In the genomic region with DNA sequence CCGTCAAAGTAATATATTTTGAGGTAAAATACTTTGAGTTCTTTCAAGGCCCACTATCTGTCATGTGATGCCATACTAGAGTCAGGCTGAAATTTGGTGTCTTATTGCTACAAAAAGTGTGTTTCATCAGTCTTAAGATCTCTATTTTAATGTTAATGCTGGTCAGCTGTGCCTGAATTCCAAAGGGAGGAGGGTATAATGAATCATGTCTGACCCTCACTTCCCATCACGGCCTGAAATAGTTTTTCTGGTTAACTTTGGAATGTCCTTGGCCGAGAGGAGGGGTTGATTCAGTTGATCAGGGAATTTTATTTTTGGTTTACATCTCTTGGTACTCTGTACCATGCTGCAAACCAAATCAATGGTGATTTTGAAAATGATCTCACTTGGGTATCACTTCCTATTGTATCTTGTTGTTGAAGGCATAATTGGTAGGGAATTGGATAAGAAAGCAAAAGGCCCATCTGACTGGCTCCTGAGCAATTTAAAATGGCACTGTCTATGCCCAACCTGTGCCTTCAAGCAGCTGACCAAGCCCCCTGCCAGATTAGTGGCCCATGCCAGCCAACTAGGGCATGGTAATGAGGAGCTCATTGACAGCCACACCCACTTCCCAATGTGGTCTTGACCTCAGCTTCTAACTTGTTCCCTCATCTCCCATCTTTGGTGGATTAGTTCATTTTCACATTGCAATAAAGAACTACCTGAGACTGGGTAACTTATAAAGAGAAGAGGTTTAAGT, we compare ENCODE assay signal across 17 cellular contexts. TPM values are rescaled to one million over a fixed set of nuclear protein-coding genes. Genes with fewer than 3 reads are reported as not detected.
DNase-seq lines count a peak whose midpoint lies in the region; ATAC-seq and TF ChIP-seq lines count a peak whose summit lies in the region.
"Had no signal": no experiment of that assay in that cellular context is flagged by ENCODE, and none has a peak within 500 bp of the region (broad histone marks: within the 10 kb centered on the region; RNA-seq: fewer than 3 reads in every experiment).

No MANE protein-coding gene starts in this region.

- no peaks in the 10 kb centered on the region for H3K9me3 ChIP-seq in neural progenitor cell (ENCODE audit: low read depth)
- H3K9me3 ChIP-seq: vagina had no signal

- ATAC-seq in HG02970 (IDR thresholded peaks at IDR 0.05; ENCODE audit: low FRiP score, unreplicated experiment) (no peak), GM19455 (IDR thresholded peaks at IDR 0.05; ENCODE audit: unreplicated experiment) (no peak)
- ATAC-seq: stimulated activated memory B cell treated with anti-CD40 and anti-IgM and Interleukin-4, amounts not matched to agents 10 μg/mL and 1 μg/mL and 100 μg/mL, for 72 hours had no signal

- POLR2A ChIA-PET in AG04449 (lab: Yijun Ruan, JAX), result no interaction called here

- H3K9me3 Mint-ChIP-seq in neural progenitor cell, result no peaks in the 10 kb centered on the region

- no peaks in the 10 kb centered on the region for H3K4me1 Mint-ChIP-seq in neural progenitor cell
- H3K4me1 Mint-ChIP-seq: stimulated activated memory B cell treated with anti-CD40 and anti-IgM and Interleukin-4, amounts not matched to agents 10 μg/mL and 1 μg/mL and 100 μg/mL, for 72 hours had no signal

- no peaks in the 10 kb centered on the region for H3K36me3 ChIP-seq in neural progenitor cell
- H3K36me3 ChIP-seq: vagina, WERI-Rb-1 had no signal

- in situ Hi-C loops in astrocyte of the spinal cord (cut with HindIII; ENCODE audit: low sequenced_read_pairs), result no loop called here

- H3F3A ChIP-seq in neural progenitor cell (ENCODE audit: low read depth), result no peaks in the 10 kb centered on the region

- no peaks in the 10 kb centered on the region for H4K20me1 ChIP-seq in neural progenitor cell (ENCODE audit: low read depth)

- H3K36me3 Mint-ChIP-seq in neural progenitor cell, result no peaks in the 10 kb centered on the region

- DNase-seq in AG04449 (ENCODE audit: low read depth, low spot score) (peak; percentile 63), HS-27A (ENCODE audit: low read depth) (peak; percentile 83), astrocyte of the spinal cord (ENCODE audit: low read depth, low spot score) (peak; percentile 78), kidney glomerular epithelial cell (lab: John Stamatoyannopoulos, UW) (peak; percentile 62), neural progenitor cell (ENCODE audit: low spot score) (no peak)
- DNase-seq in stimulated activated CD4-positive, alpha-beta T cell treated with anti-CD3 and anti-CD28 coated beads, Interleukin-4, amount 100 ng/mL, for 4 hours, result no peak
- DNase-seq: activated naive CD4-positive, alpha-beta T cell treated with anti-CD3 and anti-CD28 coated beads for 36 hours; DND-41; head of caudate nucleus; NCI-H146; NCI-H774; WERI-Rb-1 had no signal

- peaks cover 2% of the 10 kb centered on the region for H3K4me1 ChIP-seq in neural progenitor cell
- H3K4me1 ChIP-seq: vagina had no signal

- no peak overlapping the region for H2AFZ ChIP-seq in neural progenitor cell (replicated peaks)

- H3K4me3 Mint-ChIP-seq in neural progenitor cell, result no peak overlapping the region
- H3K4me3 Mint-ChIP-seq: activated naive CD4-positive, alpha-beta T cell treated with anti-CD3 and anti-CD28 coated beads for 36 hours; stimulated activated memory B cell treated with anti-CD40 and anti-IgM and Interleukin-4, amounts not matched to agents 10 μg/mL and 1 μg/mL and 100 μg/mL, for 72 hours had no signal

- no peak overlapping the region for H3K9ac ChIP-seq in neural progenitor cell

- H3K27me3 Mint-ChIP-seq in neural progenitor cell (ENCODE audit: insufficient read depth, low read depth), result peaks cover 2% of the 10 kb centered on the region
- H3K27me3 Mint-ChIP-seq: IgD-negative memory B cell; stimulated activated memory B cell treated with anti-CD40 and anti-IgM and Interleukin-4, amounts not matched to agents 10 μg/mL and 1 μg/mL and 100 μg/mL, for 72 hours had no signal

- H3K27me3 ChIP-seq in neural progenitor cell, result no peaks in the 10 kb centered on the region
- H3K27me3 ChIP-seq: vagina had no signal

- TF ChIP-seq CTCF in AG04449 (IDR thresholded peaks at IDR 0.05; ENCODE audit: insufficient read depth, low read length, missing control alignments), result no peak
- no peak for TF ChIP-seq CTCF in astrocyte of the spinal cord (IDR thresholded peaks at IDR 0.05; ENCODE audit: low read depth, low read length)
- TF ChIP-seq CTCF in neural progenitor cell (IDR thresholded peaks at IDR 0.05), result no peak

- H3K4me3 ChIP-seq in AG04449 (ENCODE audit: low read depth, low read length) (no peak overlapping the region), astrocyte of the spinal cord (ENCODE audit: low read depth, low read length) (no peak overlapping the region), neural progenitor cell (no peak overlapping the region)
- H3K4me3 ChIP-seq: vagina had no signal

- H3K4me2 ChIP-seq in neural progenitor cell, result no peak overlapping the region

- H3K27ac ChIP-seq in neural progenitor cell, result no peak overlapping the region
- H3K27ac ChIP-seq: vagina, WERI-Rb-1 had no signal

- peaks cover 2% of the 10 kb centered on the region for H3K79me2 ChIP-seq in neural progenitor cell (ENCODE audit: low read depth)

- CTCF ChIA-PET in AG04449 (lab: Yijun Ruan, JAX), result no interaction called here

- H3K27ac Mint-ChIP-seq in neural progenitor cell, result no peak overlapping the region
- H3K27ac Mint-ChIP-seq: activated naive CD4-positive, alpha-beta T cell treated with anti-CD3 and anti-CD28 coated beads for 36 hours; IgD-negative memory B cell; stimulated activated memory B cell treated with anti-CD40 and anti-IgM and Interleukin-4, amounts not matched to agents 10 μg/mL and 1 μg/mL and 100 μg/mL, for 72 hours had no signal

RNA-seq across cellular contexts. Expression of gene SLC35F5, which starts 6.1 kb away (rescaled TPM):
- total RNA-seq in neural progenitor cell (ENCODE audit: low replicate concordance), result 48.0 and 83.0 TPM in 2 replicates

Comparison
In these comparisons a context has a peak if more than half of its experiments do, and no peak if none do; other contexts are left out.
1. DNase-seq: peak in AG04449 (single experiment), HS-27A (single experiment), astrocyte of the spinal cord (single experiment) and kidney glomerular epithelial cell (single experiment); none in stimulated activated CD4-positive, alpha-beta T cell treated with anti-CD3 and anti-CD28 coated beads, Interleukin-4, amount 100 ng/mL, for 4 hours (0 of 2) and neural progenitor cell (single experiment).